Comparison of ENCODE assay signal across 1 cellular context in genomic region chr5:143922718-143923117, GRCh38.
TF ChIP-seq lines count a peak whose summit lies in the region.

No MANE protein-coding gene starts in this region.

TF ChIP-seq in GM23338, 12 proteins besides CTCF, POLR2A, EP300 and RAD21 (continued from another document):
- TF ChIP-seq ZNF462 (CRISPR knock-in tag; IDR thresholded peaks at IDR 0.05) (no peak), POLR2AphosphoS5 (IDR thresholded peaks at IDR 0.05; ENCODE audit: low read depth) (no peak), ZNF331 (CRISPR knock-in tag; IDR thresholded peaks at IDR 0.05; ENCODE audit: low read depth) (no peak), JUNB (IDR thresholded peaks at IDR 0.05; ENCODE audit: unreplicated experiment) (no peak), CREB1 (CRISPR knock-in tag; IDR thresholded peaks at IDR 0.05; ENCODE audit: low read depth) (no peak)
